Comparison of ENCODE assay signal across 14 cellular contexts in the genomic region with DNA sequence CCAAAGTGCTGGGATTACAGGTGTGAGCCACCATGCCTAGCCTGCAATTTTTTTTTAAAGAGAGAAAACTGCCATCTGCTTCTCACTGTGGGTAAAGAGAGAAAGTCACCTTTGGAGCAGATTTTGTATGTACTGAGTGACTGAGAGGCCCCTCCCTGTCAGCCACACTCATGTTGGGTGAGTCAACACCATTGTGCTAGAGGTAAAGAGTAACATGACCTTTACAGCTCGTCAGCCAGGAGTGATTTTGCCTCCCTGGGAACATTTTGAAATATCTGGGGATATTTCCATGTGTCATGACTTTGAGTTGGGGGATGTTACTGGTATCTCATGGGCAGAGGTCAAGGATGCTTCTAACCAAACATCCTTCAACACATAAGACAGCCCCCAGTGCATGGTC.
DNase-seq lines count a peak whose midpoint lies in the region; ATAC-seq and TF ChIP-seq lines count a peak whose summit lies in the region.
"Had no signal": no experiment of that assay in that cellular context is flagged by ENCODE, and none has a peak within 500 bp of the region (broad histone marks: within the 10 kb centered on the region; RNA-seq: fewer than 3 reads in every experiment).

No MANE protein-coding gene starts in this region.

- POLR2A ChIA-PET in HCT116 (lab: Charles Lee) = no interaction called here

- H3K79me2 ChIP-seq in HCT116 (ENCODE audit: insufficient read depth, low read length) = no peaks in the 10 kb centered on the region

- peak overlapping the region; percentile 5; the same call in 1 of the 2 replicates for H3K27ac ChIP-seq in HCT116 (ENCODE audit: low read depth, low read length)
- H3K27ac ChIP-seq in prostate gland = no peak overlapping the region
- H3K27ac ChIP-seq: WERI-Rb-1 had no signal

- no peak overlapping the region for H2AFZ ChIP-seq in HCT116 (ENCODE audit: low read depth, low read length, poor library complexity, severe bottlenecking)

- peak overlapping the region; percentile 33 for H3K4me2 ChIP-seq in HCT116 (ENCODE audit: low read length)

- H3K36me3 ChIP-seq in HCT116 (ENCODE audit: control insufficient read depth in 1 of 2, insufficient read depth in 2 of 2, low read length in 2 of 2) (no peaks in the 10 kb centered on the region), prostate gland (no peaks in the 10 kb centered on the region)
- H3K36me3 ChIP-seq: WERI-Rb-1 had no signal

- TF ChIP-seq POLR2A in HCT116 (IDR thresholded peaks at IDR 0.05; ENCODE audit: borderline replicate concordance, extremely low read depth, insufficient read depth, insufficient read length) (no peak), prostate gland (IDR thresholded peaks at IDR 0.05) (no peak)

- TF ChIP-seq CTCF in HCT116 (IDR thresholded peaks at IDR 0.05 in 2 of 3, conservative IDR thresholded peaks at IDR 0.05 in 1 of 3; ENCODE audit: borderline replicate concordance in 1 of 3, insufficient read depth in 1 of 3, low read depth in 2 of 3, low read length in 2 of 3) (no peak), epithelial cell of esophagus (IDR thresholded peaks at IDR 0.05; ENCODE audit: insufficient read depth, low read depth, low read length, missing control alignments) (no peak), prostate gland (IDR thresholded peaks at IDR 0.05) (no peak)

- peaks cover 24 to 27% of the 10 kb centered on the region in 2 donors for H3K27me3 Mint-ChIP-seq in effector memory CD8-positive, alpha-beta T cell

- no peaks in the 10 kb centered on the region; the same call in 1 of the 2 replicates for H4K20me1 ChIP-seq in HCT116 (ENCODE audit: insufficient read depth)

- CTCF ChIA-PET in HCT116 (lab: Charles Lee) = interaction anchor here (0.6 kb wide), 1 partner anchor 267 kb away, joined by 3 read pairs; no protein-coding TSS in a partner anchor

- no peak for TF ChIP-seq RAD21 in HCT116 (IDR thresholded peaks at IDR 0.05; ENCODE audit: low read depth)

- no TSS peak for BruUV-seq in HCT116 (replicated peaks; lab: Mats Ljungman, UMichigan)

- H3K27me3 ChIP-seq in HCT116 (ENCODE audit: insufficient read depth, low read length) = no peaks in the 10 kb centered on the region
- no peaks in the 10 kb centered on the region for H3K27me3 ChIP-seq in prostate gland (replicated peaks; ENCODE audit: insufficient read depth)

- intact Hi-C loops in HCT116 (cut with micrococcal nuclease) (loop anchor here (5.0 kb wide), 1 partner anchor 486 kb away; no protein-coding TSS in a partner anchor), prostate gland (cut with DNase I) (no loop called here)

- DNase-seq in HCT116 (ENCODE audit: low read depth, low spot score) (no peak), NCI-H2171 treated with DMSO at 0.1 percent for 48 hours (lab: John Stamatoyannopoulos, UW) (peak; percentile 54), epithelial cell of esophagus (ENCODE audit: low read depth) (peak; percentile 70), prostate gland (ENCODE audit: low spot score) (peak; percentile 36), midbrain (lab: John Stamatoyannopoulos, UW) (no peak), DMS79 (lab: John Stamatoyannopoulos, UW) (no peak)
- DNase-seq in effector memory CD8-positive, alpha-beta T cell = no peak
- DNase-seq: GF-D8, NCI-H1092 treated with DMSO at 0.1 percent for 48 hours, WERI-Rb-1 had no signal

- no peaks in the 10 kb centered on the region for H3K9me3 ChIP-seq in HCT116 (ENCODE audit: control insufficient read depth in 1 of 2, insufficient read depth in 1 of 2, low read depth in 1 of 2, low read length in 2 of 2)
- no peaks in the 10 kb centered on the region for H3K9me3 ChIP-seq in prostate gland

- H3K4me3 ChIP-seq in HCT116 (replicated peaks in 1 of 2; ENCODE audit: low read depth in 1 of 2, low read length in 2 of 2) = peak overlapping the region in 1 of 2 experiments; percentile 2; a peak in 1 of 4 replicates
- no peak overlapping the region for H3K4me3 ChIP-seq in epithelial cell of esophagus (ENCODE audit: low read length)
- H3K4me3 ChIP-seq in prostate gland = no peak overlapping the region

- peak overlapping the region; percentile 9; the same call in 1 of the 2 replicates for H3K9ac ChIP-seq in HCT116 (ENCODE audit: low read length)

- no peak overlapping the region for H3K4me3 Mint-ChIP-seq in effector memory CD8-positive, alpha-beta T cell
- H3K4me3 Mint-ChIP-seq: activated naive CD4-positive, alpha-beta T cell treated with anti-CD3 and anti-CD28 coated beads, Interleukin-2, amount 50 U/mL, for 24 hours; central memory CD8-positive, alpha-beta T cell; nephron had no signal

- WGBS in prostate gland = 27% methylated on average over 1 of the region's 1 CpG

- RAD21 ChIA-PET in HCT116 (lab: Charles Lee; ENCODE audit: low non-redundant PET in 1 of 2, low total read pairs in 2 of 2, uncharacterized antibody in 2 of 2, unreplicated experiment in 2 of 2) = no interaction called here

- H3K9me3 Mint-ChIP-seq in effector memory CD8-positive, alpha-beta T cell = peaks cover 0 to 1% of the 10 kb centered on the region in 2 donors
- H3K9me3 Mint-ChIP-seq: central memory CD8-positive, alpha-beta T cell; nephron had no signal

- H3K9me2 ChIP-seq in HCT116 (ENCODE audit: insufficient read depth) = no peaks in the 10 kb centered on the region

- no peak overlapping the region for H3K27ac Mint-ChIP-seq in effector memory CD8-positive, alpha-beta T cell
- H3K27ac Mint-ChIP-seq: activated naive CD4-positive, alpha-beta T cell treated with anti-CD3 and anti-CD28 coated beads, Interleukin-2, amount 50 U/mL, for 24 hours; nephron had no signal

- H3K36me3 Mint-ChIP-seq in effector memory CD8-positive, alpha-beta T cell (ENCODE audit: insufficient read depth) = no peaks in the 10 kb centered on the region
- H3K36me3 Mint-ChIP-seq: activated naive CD4-positive, alpha-beta T cell treated with anti-CD3 and anti-CD28 coated beads, Interleukin-2, amount 50 U/mL, for 24 hours had no signal

- ATAC-seq in HCT116 (0 out of 2 replicates have a peak, but pooled peaks have one; percentile 40), GM21786 (IDR thresholded peaks at IDR 0.05; ENCODE audit: unreplicated experiment) (no peak)
- ATAC-seq in effector memory CD8-positive, alpha-beta T cell (replicated peaks) = no peak

- H3K4me1 ChIP-seq in HCT116 (ENCODE audit: control insufficient read depth in 1 of 2, insufficient read depth in 2 of 2, low read length in 2 of 2) (peaks cover 9 to 38% of the 10 kb centered on the region in 2 experiments), prostate gland (replicated peaks) (no peaks in the 10 kb centered on the region)

- H3K4me1 Mint-ChIP-seq in effector memory CD8-positive, alpha-beta T cell (ENCODE audit: low read depth in 2 of 2) = no peaks in the 10 kb centered on the region
- H3K4me1 Mint-ChIP-seq: activated naive CD4-positive, alpha-beta T cell treated with anti-CD3 and anti-CD28 coated beads, Interleukin-2, amount 50 U/mL, for 24 hours; central memory CD8-positive, alpha-beta T cell; nephron had no signal

TF ChIP-seq in HCT116, 20 proteins besides CTCF, POLR2A, EP300 and RAD21:
- TF ChIP-seq, protein P1, sequence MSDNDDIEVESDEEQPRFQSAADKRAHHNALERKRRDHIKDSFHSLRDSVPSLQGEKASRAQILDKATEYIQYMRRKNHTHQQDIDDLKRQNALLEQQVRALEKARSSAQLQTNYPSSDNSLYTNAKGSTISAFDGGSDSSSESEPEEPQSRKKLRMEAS (IDR thresholded peaks at IDR 0.05) = no peak
- TF ChIP-seq FOSL1 (IDR thresholded peaks at IDR 0.05; ENCODE audit: low read depth) (peak; percentile 43), CEBPB (IDR thresholded peaks at IDR 0.05; ENCODE audit: low read depth) (0 out of 2 replicates have a peak, but pooled peaks have one; percentile 23), SP1 (IDR thresholded peaks at IDR 0.05; ENCODE audit: low read depth) (peak; percentile 31; the same call in 1 of the 2 replicates), POLR2AphosphoS5 (IDR thresholded peaks at IDR 0.05; ENCODE audit: low read depth, low read length) (no peak), ELF1 (IDR thresholded peaks at IDR 0.05; ENCODE audit: borderline replicate concordance, low read depth) (no peak), CBX3 (IDR thresholded peaks at IDR 0.05; ENCODE audit: low read depth) (peak; percentile 70; the same call in 1 of the 2 replicates), JUND (IDR thresholded peaks at IDR 0.05) (peak; percentile 33)
- TF ChIP-seq, protein P2, sequence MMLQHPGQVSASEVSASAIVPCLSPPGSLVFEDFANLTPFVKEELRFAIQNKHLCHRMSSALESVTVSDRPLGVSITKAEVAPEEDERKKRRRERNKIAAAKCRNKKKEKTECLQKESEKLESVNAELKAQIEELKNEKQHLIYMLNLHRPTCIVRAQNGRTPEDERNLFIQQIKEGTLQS (IDR thresholded peaks at IDR 0.05) = no peak
- TF ChIP-seq, protein P3, sequence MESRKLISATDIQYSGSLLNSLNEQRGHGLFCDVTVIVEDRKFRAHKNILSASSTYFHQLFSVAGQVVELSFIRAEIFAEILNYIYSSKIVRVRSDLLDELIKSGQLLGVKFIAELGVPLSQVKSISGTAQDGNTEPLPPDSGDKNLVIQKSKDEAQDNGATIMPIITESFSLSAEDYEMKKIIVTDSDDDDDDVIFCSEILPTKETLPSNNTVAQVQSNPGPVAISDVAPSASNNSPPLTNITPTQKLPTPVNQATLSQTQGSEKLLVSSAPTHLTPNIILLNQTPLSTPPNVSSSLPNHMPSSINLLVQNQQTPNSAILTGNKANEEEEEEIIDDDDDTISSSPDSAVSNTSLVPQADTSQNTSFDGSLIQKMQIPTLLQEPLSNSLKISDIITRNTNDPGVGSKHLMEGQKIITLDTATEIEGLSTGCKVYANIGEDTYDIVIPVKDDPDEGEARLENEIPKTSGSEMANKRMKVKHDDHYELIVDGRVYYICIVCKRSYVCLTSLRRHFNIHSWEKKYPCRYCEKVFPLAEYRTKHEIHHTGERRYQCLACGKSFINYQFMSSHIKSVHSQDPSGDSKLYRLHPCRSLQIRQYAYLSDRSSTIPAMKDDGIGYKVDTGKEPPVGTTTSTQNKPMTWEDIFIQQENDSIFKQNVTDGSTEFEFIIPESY (IDR thresholded peaks at IDR 0.05; ENCODE audit: extremely low read depth, insufficient replicate concordance, low read length) = no peak
TF ChIP-seq in HCT116: peak in this region for 5.

Comparison
In these comparisons a context has a peak if more than half of its experiments do, and no peak if none do; other contexts are left out.
1. DNase-seq: peak in NCI-H2171 treated with DMSO at 0.1 percent for 48 hours (single experiment), epithelial cell of esophagus (single experiment) and prostate gland (single experiment); none in HCT116 (single experiment), midbrain (single experiment), DMS79 (single experiment) and effector memory CD8-positive, alpha-beta T cell (0 of 3).